1 cellular context compared by ENCODE assay signal in the genomic region with DNA sequence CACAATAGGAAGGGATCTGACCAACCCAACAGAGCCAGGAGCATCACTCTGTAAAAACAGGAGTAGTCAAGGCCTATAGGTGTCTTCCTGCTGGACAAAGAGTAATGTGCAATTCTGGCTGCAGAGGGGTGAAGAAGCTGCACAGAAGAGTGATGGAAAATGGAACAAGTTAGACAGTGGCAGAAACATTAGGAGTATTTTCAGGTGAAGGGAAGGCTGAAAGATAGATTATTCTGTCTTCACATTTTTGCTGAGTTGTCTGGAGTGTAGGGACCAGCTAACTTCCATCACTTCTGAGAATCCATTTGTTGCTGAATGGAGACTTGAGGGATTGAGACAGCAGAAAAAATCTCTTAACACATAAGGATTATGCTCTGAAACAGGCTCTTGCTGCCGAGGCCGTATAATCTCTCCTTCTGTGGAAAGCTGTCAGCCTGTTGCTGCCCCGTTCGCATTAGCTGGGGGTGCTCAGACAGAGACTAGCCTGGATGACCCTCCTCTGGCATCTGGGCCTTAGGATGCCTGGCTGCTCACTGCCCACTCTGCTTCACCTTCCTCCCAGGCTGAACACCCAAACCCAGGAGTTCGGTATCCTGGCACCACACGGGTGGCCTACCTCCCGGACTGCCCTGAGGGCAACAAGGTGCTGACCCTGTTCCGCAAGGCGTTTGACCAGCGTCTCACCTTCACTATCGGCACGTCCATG.
TF ChIP-seq lines count a peak whose summit lies in the region.

No MANE protein-coding gene starts in this region.

TF ChIP-seq in GM23338, 12 proteins besides CTCF, POLR2A, EP300 and RAD21 (continued from another document):
- TF ChIP-seq, protein P1, sequence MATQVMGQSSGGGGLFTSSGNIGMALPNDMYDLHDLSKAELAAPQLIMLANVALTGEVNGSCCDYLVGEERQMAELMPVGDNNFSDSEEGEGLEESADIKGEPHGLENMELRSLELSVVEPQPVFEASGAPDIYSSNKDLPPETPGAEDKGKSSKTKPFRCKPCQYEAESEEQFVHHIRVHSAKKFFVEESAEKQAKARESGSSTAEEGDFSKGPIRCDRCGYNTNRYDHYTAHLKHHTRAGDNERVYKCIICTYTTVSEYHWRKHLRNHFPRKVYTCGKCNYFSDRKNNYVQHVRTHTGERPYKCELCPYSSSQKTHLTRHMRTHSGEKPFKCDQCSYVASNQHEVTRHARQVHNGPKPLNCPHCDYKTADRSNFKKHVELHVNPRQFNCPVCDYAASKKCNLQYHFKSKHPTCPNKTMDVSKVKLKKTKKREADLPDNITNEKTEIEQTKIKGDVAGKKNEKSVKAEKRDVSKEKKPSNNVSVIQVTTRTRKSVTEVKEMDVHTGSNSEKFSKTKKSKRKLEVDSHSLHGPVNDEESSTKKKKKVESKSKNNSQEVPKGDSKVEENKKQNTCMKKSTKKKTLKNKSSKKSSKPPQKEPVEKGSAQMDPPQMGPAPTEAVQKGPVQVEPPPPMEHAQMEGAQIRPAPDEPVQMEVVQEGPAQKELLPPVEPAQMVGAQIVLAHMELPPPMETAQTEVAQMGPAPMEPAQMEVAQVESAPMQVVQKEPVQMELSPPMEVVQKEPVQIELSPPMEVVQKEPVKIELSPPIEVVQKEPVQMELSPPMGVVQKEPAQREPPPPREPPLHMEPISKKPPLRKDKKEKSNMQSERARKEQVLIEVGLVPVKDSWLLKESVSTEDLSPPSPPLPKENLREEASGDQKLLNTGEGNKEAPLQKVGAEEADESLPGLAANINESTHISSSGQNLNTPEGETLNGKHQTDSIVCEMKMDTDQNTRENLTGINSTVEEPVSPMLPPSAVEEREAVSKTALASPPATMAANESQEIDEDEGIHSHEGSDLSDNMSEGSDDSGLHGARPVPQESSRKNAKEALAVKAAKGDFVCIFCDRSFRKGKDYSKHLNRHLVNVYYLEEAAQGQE (IDR thresholded peaks at IDR 0.05; ENCODE audit: unreplicated experiment), result no peak
- no peak for TF ChIP-seq STAT1 (IDR thresholded peaks at IDR 0.05; ENCODE audit: unreplicated experiment)
- no peak for TF ChIP-seq JUNB (IDR thresholded peaks at IDR 0.05; ENCODE audit: unreplicated experiment)
TF ChIP-seq in GM23338: peak in this region for 0.
